Comparison of ENCODE assay signal across 14 cellular contexts in the genomic region with DNA sequence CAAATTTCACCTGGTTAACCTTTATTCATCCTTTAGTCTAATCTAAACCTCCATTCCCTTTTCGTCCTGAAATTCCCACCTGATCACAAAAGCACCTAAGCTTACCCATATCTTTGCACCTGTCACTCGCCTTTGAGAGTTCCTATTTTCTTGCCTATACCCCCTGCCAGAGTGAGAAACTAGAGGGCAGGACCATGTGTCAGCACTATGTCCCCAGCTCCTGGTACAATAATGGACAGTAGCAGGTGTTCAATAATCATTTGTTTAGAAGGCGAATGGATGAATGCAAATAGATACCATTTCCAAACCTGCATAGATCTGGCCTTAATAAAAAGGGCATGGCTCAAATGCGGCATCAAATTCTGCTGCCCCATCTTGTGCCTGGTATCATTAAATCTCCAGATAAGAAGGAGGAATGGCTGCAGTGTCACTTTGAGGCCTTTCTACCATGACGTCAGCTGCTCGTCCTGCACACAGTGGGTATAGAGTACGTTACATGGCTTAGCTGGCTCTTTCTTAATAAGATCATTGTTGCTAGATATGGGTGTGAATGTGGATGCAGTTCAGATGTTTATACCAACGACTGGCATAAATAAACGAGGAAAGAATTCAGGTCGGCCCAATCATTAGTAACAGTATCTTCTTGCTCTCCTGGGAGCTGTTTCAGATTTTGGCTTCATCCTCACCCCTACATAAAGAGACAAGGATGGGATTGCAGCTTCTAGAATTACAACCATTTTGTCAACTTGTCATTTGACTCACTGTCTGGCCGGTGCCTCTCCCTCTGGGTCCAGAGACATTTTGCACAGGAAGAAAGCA.
"Had no signal": no experiment of that assay in that cellular context is flagged by ENCODE, and none has a peak within 500 bp of the region (broad histone marks: within the 10 kb centered on the region; RNA-seq: fewer than 3 reads in every experiment).

No MANE protein-coding gene starts in this region.

- H3K9me3 ChIP-seq: left lung, ovary, thyroid gland had no signal

- H3K4me1 ChIP-seq: left lung had no signal

- DNase-seq: activated CD4-positive, alpha-beta memory T cell treated with anti-CD3 and anti-CD28 coated beads for 36 hours; activated effector memory CD4-positive, alpha-beta T cell treated with anti-CD3 and anti-CD28 coated beads, Interleukin-2, amount 50 U/mL, for 16 hours; activated naive CD8-positive, alpha-beta T cell treated with anti-CD3 and anti-CD28 coated beads for 36 hours; activated T-cell treated with anti-CD3 and anti-CD28 coated beads, Interleukin-2, amount 50 U/mL, for 4 hours; cerebellar nuclear complex; dermis blood vessel endothelial cell; endodermal cell; head of caudate nucleus; left lung; ovary; SW 1271; thyroid gland had no signal

- H3K36me3 ChIP-seq: left lung, ovary, thyroid gland had no signal

- H3K27me3 ChIP-seq: left lung, ovary, thyroid gland had no signal

- H3K27ac ChIP-seq: left lung, ovary, skin epidermis, thyroid gland, VCaP had no signal

- H3K4me3 ChIP-seq: left lung, ovary, skin epidermis, thyroid gland had no signal
